In the genomic region with DNA sequence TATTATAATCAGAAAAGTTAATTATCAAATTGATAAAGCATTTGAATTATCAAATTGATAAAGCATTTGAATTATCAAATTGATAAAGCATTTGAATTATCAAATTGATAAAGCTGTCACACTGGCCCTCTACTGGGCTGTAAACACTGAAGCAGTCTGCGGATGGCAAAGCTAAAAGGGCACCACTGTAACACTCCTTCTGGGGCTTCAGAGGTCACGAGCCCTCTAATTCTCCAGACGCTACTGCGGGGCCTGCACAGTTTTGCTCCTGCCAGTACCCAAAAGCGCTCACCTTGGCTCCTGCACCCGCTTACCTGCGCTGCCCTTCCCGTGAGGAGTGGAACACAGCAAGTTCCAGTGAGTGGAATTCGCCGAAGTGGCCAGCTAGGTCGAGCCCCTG, we compare ENCODE assay signal across 34 cellular contexts.
"Had no signal": no experiment of that assay in that cellular context is flagged by ENCODE, and none has a peak within 500 bp of the region (broad histone marks: within the 10 kb centered on the region; RNA-seq: fewer than 3 reads in every experiment).

No MANE protein-coding gene starts in this region.

- DNase-seq: activated CD4-positive, alpha-beta T cell treated with anti-CD3 and anti-CD28 coated beads, Interleukin-2, amount 10 ng/mL, durations not matched to agents 24 days and 14 days; activated CD4-positive, alpha-beta T cell treated with anti-CD3 and anti-CD28 coated beads, Interleukin-2, amount 50 U/mL, for 4 hours; activated CD8-positive, alpha-beta T cell treated with anti-CD3 and anti-CD28 coated beads for 36 hours; activated effector memory CD4-positive, alpha-beta T cell treated with anti-CD3 and anti-CD28 coated beads, Interleukin-2, amount 50 U/mL, for 16 hours; activated naive CD4-positive, alpha-beta T cell; activated naive CD4-positive, alpha-beta T cell treated with anti-CD3 and anti-CD28 coated beads, Interleukin-2, amount 50 U/mL, for 16 hours; activated naive CD8-positive, alpha-beta T cell treated with anti-CD3 and anti-CD28 coated beads for 36 hours; activated T-cell treated with anti-CD3 and anti-CD28 coated beads, Interleukin-2, amount 50 U/mL, for 1 hour; activated T-cell treated with anti-CD3 and anti-CD28 coated beads, Interleukin-2, amount 50 U/mL, for 72 hours; amniotic stem cell; aorta; brain microvascular endothelial cell; Karpas-422; KBM-7; NCI-H1105; NCI-H1417 treated with DMSO at 0.1 percent for 48 hours; NCI-H187 treated with DMSO at 0.1 percent for 48 hours; NCI-H2081 treated with DMSO at 0.1 percent for 48 hours; NCI-H226; NCI-H446 treated with DMSO at 0.1 percent for 48 hours; NCI-H524; NCI-H69; NK-92 treated with Interleukin-12 subunit alpha and Interleukin-12 subunit beta, amount 100 ng/mL, for 24 hours; PC-3; SIG-M5; SW 1271; T-helper 1 cell; T-helper 2 cell; T-helper 9 cell; WERI-Rb-1 had no signal

- H3K27me3 Mint-ChIP-seq: activated CD4-positive, alpha-beta T cell treated with anti-CD3 and anti-CD28 coated beads, Interleukin-2, amount 10 ng/mL, durations not matched to agents 24 days and 14 days; activated CD8-positive, alpha-beta T cell treated with anti-CD3 and anti-CD28 coated beads for 36 hours; activated naive CD8-positive, alpha-beta T cell treated with anti-CD3 and anti-CD28 coated beads for 36 hours; activated T-helper 17 cell treated with anti-CD3 and anti-CD28 coated beads, Interleukin-2, amount 50 U/mL, for 72 hours; central memory CD8-positive, alpha-beta T cell had no signal

- H3K27ac ChIP-seq: brain microvascular endothelial cell, RWPE1, WERI-Rb-1 had no signal

- H3K9me3 Mint-ChIP-seq: activated CD4-positive, alpha-beta T cell treated with anti-CD3 and anti-CD28 coated beads, Interleukin-2, amount 10 ng/mL, durations not matched to agents 24 days and 14 days; activated CD8-positive, alpha-beta T cell treated with anti-CD3 and anti-CD28 coated beads for 36 hours; activated T-cell treated with anti-CD3 and anti-CD28 coated beads, Interleukin-2, amount 50 U/mL, for 72 hours; activated T-helper 17 cell treated with anti-CD3 and anti-CD28 coated beads, Interleukin-2, amount 50 U/mL, for 72 hours; central memory CD8-positive, alpha-beta T cell had no signal

- H3K36me3 Mint-ChIP-seq: activated naive CD8-positive, alpha-beta T cell treated with anti-CD3 and anti-CD28 coated beads for 36 hours had no signal

- H3K36me3 ChIP-seq: brain microvascular endothelial cell, WERI-Rb-1 had no signal

- ATAC-seq: activated CD8-positive, alpha-beta T cell treated with anti-CD3 and anti-CD28 coated beads for 36 hours; activated T-cell treated with anti-CD3 and anti-CD28 coated beads, Interleukin-2, amount 50 U/mL, for 72 hours; activated T-helper 17 cell treated with anti-CD3 and anti-CD28 coated beads, Interleukin-2, amount 50 U/mL, for 72 hours; PC-3; Right ventricle myocardium inferior had no signal

- H3K27ac Mint-ChIP-seq: activated CD4-positive, alpha-beta T cell treated with anti-CD3 and anti-CD28 coated beads, Interleukin-2, amount 10 ng/mL, durations not matched to agents 24 days and 14 days; activated CD8-positive, alpha-beta T cell treated with anti-CD3 and anti-CD28 coated beads for 36 hours; activated naive CD8-positive, alpha-beta T cell treated with anti-CD3 and anti-CD28 coated beads for 36 hours; activated T-cell treated with anti-CD3 and anti-CD28 coated beads, Interleukin-2, amount 50 U/mL, for 72 hours; activated T-helper 17 cell treated with anti-CD3 and anti-CD28 coated beads, Interleukin-2, amount 50 U/mL, for 72 hours had no signal

- H3K27me3 ChIP-seq: brain microvascular endothelial cell had no signal

- H3K4me3 Mint-ChIP-seq: activated CD4-positive, alpha-beta T cell treated with anti-CD3 and anti-CD28 coated beads, Interleukin-2, amount 10 ng/mL, durations not matched to agents 24 days and 14 days; activated CD8-positive, alpha-beta T cell treated with anti-CD3 and anti-CD28 coated beads for 36 hours; activated naive CD8-positive, alpha-beta T cell treated with anti-CD3 and anti-CD28 coated beads for 36 hours; activated T-cell treated with anti-CD3 and anti-CD28 coated beads, Interleukin-2, amount 50 U/mL, for 72 hours; activated T-helper 17 cell treated with anti-CD3 and anti-CD28 coated beads, Interleukin-2, amount 50 U/mL, for 72 hours; central memory CD8-positive, alpha-beta T cell had no signal

- H3K4me1 Mint-ChIP-seq: activated CD4-positive, alpha-beta T cell treated with anti-CD3 and anti-CD28 coated beads, Interleukin-2, amount 10 ng/mL, durations not matched to agents 24 days and 14 days; activated naive CD8-positive, alpha-beta T cell treated with anti-CD3 and anti-CD28 coated beads for 36 hours; activated T-helper 17 cell treated with anti-CD3 and anti-CD28 coated beads, Interleukin-2, amount 50 U/mL, for 72 hours; central memory CD8-positive, alpha-beta T cell had no signal
